In genomic region chr15:75112848-75113492, GRCh38 we compare ENCODE assay signal across 11 cellular contexts.
A peak's percentile ranks its signal among the peaks of the same experiment; 100 is the strongest.
DNase-seq lines count a peak whose midpoint lies in the region; ATAC-seq and TF ChIP-seq lines count a peak whose summit lies in the region.
"Had no signal": no experiment of that assay in that cellular context is flagged by ENCODE, and none has a peak within 500 bp of the region (broad histone marks: within the 10 kb centered on the region; RNA-seq: fewer than 3 reads in every experiment).

No MANE protein-coding gene starts in this region.

- ATAC-seq in GM19395 (IDR thresholded peaks at IDR 0.05; ENCODE audit: unreplicated experiment) (peak; percentile 62), HG03060 (IDR thresholded peaks at IDR 0.05; ENCODE audit: low read depth, unreplicated experiment) (peak; percentile 45)

- peaks cover 1% of the 10 kb centered on the region for H3K27me3 Mint-ChIP-seq in activated T-helper 2 cell treated with anti-CD3 and anti-CD28 coated beads, Interferon-gamma antibody, Interleukin-2, Interleukin-4, amounts not matched to agents 10 μg/mL and 5 μg/mL and 100 μg/mL, durations not matched to agents 14 hours and 24 hours and 36 hours (ENCODE audit: low read depth)
- no peaks in the 10 kb centered on the region for H3K27me3 Mint-ChIP-seq in T-helper 2 cell treated with Interferon-gamma antibody and Interleukin-4, amounts not matched to agents 5 μg/mL and 100 μg/mL, for 36 hours (ENCODE audit: low read depth)
- H3K27me3 Mint-ChIP-seq: CD4-positive, CD25-positive, alpha-beta regulatory T cell had no signal

- H3K4me1 Mint-ChIP-seq in activated T-helper 2 cell treated with anti-CD3 and anti-CD28 coated beads, Interferon-gamma antibody, Interleukin-2, Interleukin-4, amounts not matched to agents 10 μg/mL and 5 μg/mL and 100 μg/mL, durations not matched to agents 14 hours and 24 hours and 36 hours (ENCODE audit: low read depth) = peaks cover 48% of the 10 kb centered on the region
- peaks cover 54% of the 10 kb centered on the region for H3K4me1 Mint-ChIP-seq in T-helper 2 cell treated with Interferon-gamma antibody and Interleukin-4, amounts not matched to agents 5 μg/mL and 100 μg/mL, for 36 hours (ENCODE audit: low read depth)

- H3K4me3 Mint-ChIP-seq in activated T-helper 2 cell treated with anti-CD3 and anti-CD28 coated beads, Interferon-gamma antibody, Interleukin-2, Interleukin-4, amounts not matched to agents 10 μg/mL and 5 μg/mL and 100 μg/mL, durations not matched to agents 14 hours and 24 hours and 36 hours (ENCODE audit: low read depth) = no peak overlapping the region
- no peak overlapping the region for H3K4me3 Mint-ChIP-seq in T-helper 2 cell treated with Interferon-gamma antibody and Interleukin-4, amounts not matched to agents 5 μg/mL and 100 μg/mL, for 36 hours
- H3K4me3 Mint-ChIP-seq: CD4-positive, CD25-positive, alpha-beta regulatory T cell had no signal

- H3K36me3 ChIP-seq in GM06990 (ENCODE audit: control insufficient read depth, insufficient read depth, low read length) = no peaks in the 10 kb centered on the region

- peaks cover 23% of the 10 kb centered on the region for H3K9me3 Mint-ChIP-seq in activated T-helper 2 cell treated with anti-CD3 and anti-CD28 coated beads, Interferon-gamma antibody, Interleukin-2, Interleukin-4, amounts not matched to agents 10 μg/mL and 5 μg/mL and 100 μg/mL, durations not matched to agents 14 hours and 24 hours and 36 hours
- H3K9me3 Mint-ChIP-seq in T-helper 2 cell treated with Interferon-gamma antibody and Interleukin-4, amounts not matched to agents 5 μg/mL and 100 μg/mL, for 36 hours = peaks cover 30% of the 10 kb centered on the region

- TF ChIP-seq CTCF in GM06990 (IDR thresholded peaks at IDR 0.05; ENCODE audit: insufficient read depth, low read length, poor library complexity, severe bottlenecking) = no peak

- peak; percentile 72 for DNase-seq in GM06990 (ENCODE audit: extremely low read depth, insufficient read length)
- no peak for DNase-seq in activated T-helper 2 cell treated with anti-CD3 and anti-CD28 coated beads, Interferon-gamma antibody, Interleukin-2, Interleukin-4, amounts not matched to agents 10 μg/mL and 5 μg/mL and 100 μg/mL, durations not matched to agents 14 hours and 24 hours and 36 hours (ENCODE audit: low spot score)
- no peak for DNase-seq in occipital lobe (lab: John Stamatoyannopoulos, UW)
- no peak for DNase-seq in stimulated activated naive CD4-positive, alpha-beta T cell (lab: John Stamatoyannopoulos, UW)
- no peak for DNase-seq in T-helper 2 cell treated with Interferon-gamma antibody and Interleukin-4, amounts not matched to agents 5 μg/mL and 100 μg/mL, for 36 hours (ENCODE audit: low spot score)
- DNase-seq in stimulated activated CD4-positive, alpha-beta T cell treated with anti-CD3 and anti-CD28 coated beads, Interleukin-2, amount 100 ng/mL, for 24 hours = no peak
- DNase-seq: CD4-positive, CD25-positive, alpha-beta regulatory T cell; cerebellar nuclear complex; NCI-H1048 had no signal

- H3K36me3 Mint-ChIP-seq in activated T-helper 2 cell treated with anti-CD3 and anti-CD28 coated beads, Interferon-gamma antibody, Interleukin-2, Interleukin-4, amounts not matched to agents 10 μg/mL and 5 μg/mL and 100 μg/mL, durations not matched to agents 14 hours and 24 hours and 36 hours (ENCODE audit: low read depth) = peaks cover 32% of the 10 kb centered on the region
- H3K36me3 Mint-ChIP-seq in T-helper 2 cell treated with Interferon-gamma antibody and Interleukin-4, amounts not matched to agents 5 μg/mL and 100 μg/mL, for 36 hours (ENCODE audit: low read depth) = peaks cover 38% of the 10 kb centered on the region
- H3K36me3 Mint-ChIP-seq: CD4-positive, CD25-positive, alpha-beta regulatory T cell had no signal

- no peak overlapping the region for H3K4me3 ChIP-seq in GM06990 (replicated peaks; ENCODE audit: low read depth, low read length)

- H3K27me3 ChIP-seq in GM06990 (replicated peaks; ENCODE audit: control insufficient read depth, insufficient read depth, low read length) = no peaks in the 10 kb centered on the region

- intact Hi-C loops in activated T-helper 2 cell treated with anti-CD3 and anti-CD28 coated beads, Interferon-gamma antibody, Interleukin-2, Interleukin-4, amounts not matched to agents 10 μg/mL and 5 μg/mL and 100 μg/mL, durations not matched to agents 14 hours and 24 hours and 36 hours (cut with micrococcal nuclease) = no loop called here

- peak overlapping the region; percentile 64 for H3K27ac Mint-ChIP-seq in activated T-helper 2 cell treated with anti-CD3 and anti-CD28 coated beads, Interferon-gamma antibody, Interleukin-2, Interleukin-4, amounts not matched to agents 10 μg/mL and 5 μg/mL and 100 μg/mL, durations not matched to agents 14 hours and 24 hours and 36 hours
- no peak overlapping the region for H3K27ac Mint-ChIP-seq in T-helper 2 cell treated with Interferon-gamma antibody and Interleukin-4, amounts not matched to agents 5 μg/mL and 100 μg/mL, for 36 hours
